Comparison of ENCODE assay signal across 8 cellular contexts in genomic region chr16:89793092-89793491, GRCh38. TPM values are rescaled to one million over a fixed set of nuclear protein-coding genes. Genes with fewer than 3 reads are reported as not detected.
DNase-seq lines count a peak whose midpoint lies in the region; ATAC-seq and TF ChIP-seq lines count a peak whose summit lies in the region.
"Not testable (repeated sequence)": the region's sequence is repeated elsewhere in the genome, so short reads cannot be mapped to it uniquely, and the experiment has no call there.

No MANE protein-coding gene starts in this region.

- TF ChIP-seq CTCF in epithelial cell of proximal tubule (conservative IDR thresholded peaks at IDR 0.05; ENCODE audit: low read depth, low read length) = peak; percentile 60
- TF ChIP-seq CTCF in progenitor cell of endocrine pancreas (IDR thresholded peaks at IDR 0.05; ENCODE audit: unreplicated experiment) = peak; percentile 67

- H3K27me3 ChIP-seq in CD4-positive, CD25-positive, alpha-beta regulatory T cell (ENCODE audit: control insufficient read depth, insufficient read depth, low read length) = not testable (repeated sequence)

- H3K4me3 Mint-ChIP-seq in CD4-positive, CD25-positive, alpha-beta regulatory T cell; activated naive CD4-positive, alpha-beta T cell treated with anti-CD3 and anti-CD28 coated beads, Interleukin-2, amount 10 ng/mL, durations not matched to agents 7 days and 5 days; progenitor cell of endocrine pancreas (ENCODE audit: low read depth): not testable (repeated sequence)

- not testable (repeated sequence) for H3K4me3 ChIP-seq in CD4-positive, CD25-positive, alpha-beta regulatory T cell (ENCODE audit: low read depth, low read length); epithelial cell of proximal tubule (ENCODE audit: low read depth, low read length)

- not testable (repeated sequence) for H3K27me3 Mint-ChIP-seq in CD4-positive, CD25-positive, alpha-beta regulatory T cell; activated naive CD4-positive, alpha-beta T cell treated with anti-CD3 and anti-CD28 coated beads, Interleukin-2, amount 10 ng/mL, durations not matched to agents 7 days and 5 days; progenitor cell of endocrine pancreas

- H3K36me3 ChIP-seq in CD4-positive, CD25-positive, alpha-beta regulatory T cell (ENCODE audit: control insufficient read depth, insufficient read depth, low read length) = not testable (repeated sequence)

- not testable (repeated sequence) for ATAC-seq in CD4-positive, CD25-positive, alpha-beta regulatory T cell (ENCODE audit: low read depth in 2 of 2)

- not testable (repeated sequence) for H3K27ac ChIP-seq in CD4-positive, CD25-positive, alpha-beta regulatory T cell (ENCODE audit: insufficient read depth, low read length, poor library complexity, severe bottlenecking)

- in situ Hi-C loops in KBM-7 (cut with MboI; ENCODE audit: low pct_unique_long_range_greater_than_20kb, low sequenced_read_pairs) = not testable (repeated sequence)

- not testable (repeated sequence) for H3K9me3 Mint-ChIP-seq in CD4-positive, CD25-positive, alpha-beta regulatory T cell; activated naive CD4-positive, alpha-beta T cell treated with anti-CD3 and anti-CD28 coated beads, Interleukin-2, amount 10 ng/mL, durations not matched to agents 7 days and 5 days; progenitor cell of endocrine pancreas (ENCODE audit: low read depth)

- DNase-seq in CD4-positive, CD25-positive, alpha-beta regulatory T cell = peak; percentile 37 to 59 (median 46)
- peak; percentile 50 for DNase-seq in KBM-7
- peak; percentile 49 for DNase-seq in activated CD4-positive, CD25-positive, alpha-beta regulatory T cell treated with anti-CD3 and anti-CD28 coated beads, Interleukin-2, amount 50 U/mL, for 72 hours
- DNase-seq in activated naive CD4-positive, alpha-beta T cell treated with anti-CD3 and anti-CD28 coated beads, Interleukin-2, amount 10 ng/mL, durations not matched to agents 7 days and 5 days = peak; percentile 72
- not testable (repeated sequence) for DNase-seq in epithelial cell of proximal tubule (ENCODE audit: low read depth)
- DNase-seq in left kidney (ENCODE audit: low read depth, low spot score) = peak; percentile 43
- DNase-seq in progenitor cell of endocrine pancreas (ENCODE audit: low spot score, unreplicated experiment) = peak; percentile 34
- peak; percentile 30 to 41 for DNase-seq in stimulated activated CD8-positive, alpha-beta memory T cell treated with anti-CD3 and anti-CD28 coated beads, Interleukin-7, amount 100 ng/mL, for 4 hours (ENCODE audit: low read depth in 2 of 2)

- H3K9me3 ChIP-seq in CD4-positive, CD25-positive, alpha-beta regulatory T cell (ENCODE audit: control insufficient read depth in 2 of 2, low read length in 2 of 2) = not testable (repeated sequence)

- H3K4me1 ChIP-seq in CD4-positive, CD25-positive, alpha-beta regulatory T cell (ENCODE audit: control insufficient read depth, insufficient read depth, low read length, poor library complexity, severe bottlenecking) = not testable (repeated sequence)

- H3K4me1 Mint-ChIP-seq in CD4-positive, CD25-positive, alpha-beta regulatory T cell; activated naive CD4-positive, alpha-beta T cell treated with anti-CD3 and anti-CD28 coated beads, Interleukin-2, amount 10 ng/mL, durations not matched to agents 7 days and 5 days; progenitor cell of endocrine pancreas (ENCODE audit: low read depth): not testable (repeated sequence)

- H3K36me3 Mint-ChIP-seq in CD4-positive, CD25-positive, alpha-beta regulatory T cell = not testable (repeated sequence)
- H3K36me3 Mint-ChIP-seq in activated naive CD4-positive, alpha-beta T cell treated with anti-CD3 and anti-CD28 coated beads, Interleukin-2, amount 10 ng/mL, durations not matched to agents 7 days and 5 days = peaks cover 51% of the 10 kb centered on the region
- H3K36me3 Mint-ChIP-seq in progenitor cell of endocrine pancreas (ENCODE audit: insufficient read depth) = peaks cover 20% of the 10 kb centered on the region

- H3K27ac Mint-ChIP-seq in CD4-positive, CD25-positive, alpha-beta regulatory T cell; activated naive CD4-positive, alpha-beta T cell treated with anti-CD3 and anti-CD28 coated beads, Interleukin-2, amount 10 ng/mL, durations not matched to agents 7 days and 5 days; progenitor cell of endocrine pancreas: not testable (repeated sequence)

- CTCF ChIA-PET in activated naive CD4-positive, alpha-beta T cell treated with anti-CD3 and anti-CD28 coated beads, Interleukin-2, amount 10 ng/mL, durations not matched to agents 7 days and 5 days (lab: Charles Lee) = interaction anchor here (0.7 to 9.3 kb wide), 11 partner anchors 9 to 93 kb away, joined by 3 to 116 read pairs (median 5); partner anchors contain the start of gene SPATA2L

RNA-seq across cellular contexts. Expression of gene FANCA, which starts 23.4 kb away (rescaled TPM):
- total RNA-seq in CD4-positive, CD25-positive, alpha-beta regulatory T cell = 25.4 TPM
- 10 to 100 TPM in 3 of 4 donors, 1 to 10 TPM in 1; 8.9 to 14.7 (median 12.9) TPM for polyA plus RNA-seq in CD4-positive, CD25-positive, alpha-beta regulatory T cell
- total RNA-seq in epithelial cell of proximal tubule = 22.1 and 34.6 TPM in 2 replicates
- 74.5 and 81.6 TPM in 2 replicates for total RNA-seq in progenitor cell of endocrine pancreas

RNA-seq across cellular contexts. Expression of gene SPIRE2, which starts 35.2 kb away (rescaled TPM):
- 0.35 TPM for total RNA-seq in CD4-positive, CD25-positive, alpha-beta regulatory T cell
- not detected for polyA plus RNA-seq in CD4-positive, CD25-positive, alpha-beta regulatory T cell
- 2.8 and 3.5 TPM in 2 replicates for total RNA-seq in epithelial cell of proximal tubule
- 24.2 TPM in 2 replicates for total RNA-seq in progenitor cell of endocrine pancreas
